ENCODE assay signal across 10 cellular contexts in the genomic region with DNA sequence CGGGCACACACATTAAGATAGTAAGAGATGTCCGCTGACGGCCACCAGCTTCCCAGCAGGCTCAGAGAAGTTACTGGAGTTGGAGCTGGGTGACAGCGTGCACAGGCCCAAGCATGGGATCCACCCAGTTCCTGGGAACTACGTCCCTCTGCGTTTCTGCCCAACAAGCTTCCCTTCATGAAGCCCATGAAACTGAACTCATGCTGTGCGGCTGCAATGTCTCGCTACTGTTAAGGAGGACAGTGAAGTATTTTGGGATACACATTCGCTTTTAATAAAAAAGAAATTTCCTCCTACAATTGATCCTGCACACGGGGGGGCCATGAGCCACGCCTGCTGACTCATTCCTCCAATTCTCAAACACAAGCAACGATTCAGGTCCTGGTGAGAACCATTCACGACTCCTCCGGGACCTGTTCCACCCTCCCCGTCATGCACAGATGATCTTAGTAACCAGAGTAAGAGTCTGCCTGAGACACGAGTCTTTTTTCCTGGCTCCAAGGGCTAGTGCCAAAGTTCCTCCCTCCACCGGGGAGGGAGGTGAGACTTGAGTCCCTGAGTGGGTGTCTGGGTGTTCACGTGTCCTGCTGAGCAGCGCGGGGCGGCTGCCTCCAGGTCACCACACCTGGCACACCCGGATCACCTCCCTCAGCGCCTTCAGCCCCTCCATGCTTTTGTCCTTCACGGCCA. TPM values are rescaled to one million over a fixed set of nuclear protein-coding genes. Genes with fewer than 3 reads are reported as not detected.
DNase-seq lines count a peak whose midpoint lies in the region; ATAC-seq, FAIRE-seq and TF ChIP-seq lines count a peak whose summit lies in the region.
"Had no signal": no experiment of that assay in that cellular context is flagged by ENCODE, and none has a peak within 500 bp of the region (broad histone marks: within the 10 kb centered on the region; RNA-seq: fewer than 3 reads in every experiment).

No MANE protein-coding gene starts in this region.

- peaks cover 89% of the 10 kb centered on the region for H3K4me1 ChIP-seq in BLaER1
- peaks cover 14% of the 10 kb centered on the region for H3K4me1 ChIP-seq in HUES64 (ENCODE audit: insufficient read depth, low read length)
- peaks cover 3 to 16% of the 10 kb centered on the region in 2 donors for H3K4me1 ChIP-seq in naive thymus-derived CD4-positive, alpha-beta T cell (ENCODE audit: control insufficient read depth in 2 of 2, insufficient read depth in 2 of 2, low read length in 2 of 2)
- H3K4me1 ChIP-seq in spleen = peaks cover 15 to 43% (median 36%) of the 10 kb centered on the region in 6 donors

- no peak for FAIRE-seq in bronchial epithelial cell (lab: Jason Lieb, UNC)
- FAIRE-seq: GM18507 had no signal

- H3K4me3 Mint-ChIP-seq in naive thymus-derived CD4-positive, alpha-beta T cell = peak overlapping the region in 4 of 10 donors; percentile 4 to 74 (median 37)

- CTCF ChIA-PET in naive thymus-derived CD4-positive, alpha-beta T cell (lab: Charles Lee) = interaction anchor here (0.6 kb wide), 1 partner anchor 58 kb away, joined by 3 read pairs; no protein-coding TSS in a partner anchor

- no peak for ATAC-seq in naive thymus-derived CD4-positive, alpha-beta T cell
- no peak for ATAC-seq in GM21825 (IDR thresholded peaks at IDR 0.05; ENCODE audit: unreplicated experiment)
- no peak for ATAC-seq in GM18861 (IDR thresholded peaks at IDR 0.05; ENCODE audit: unreplicated experiment)
- no peak for ATAC-seq in GM18873 (IDR thresholded peaks at IDR 0.05; ENCODE audit: low FRiP score, unreplicated experiment)

- no peak for TF ChIP-seq POLR2A in spleen (IDR thresholded peaks at IDR 0.05)

- WGBS in HUES64 = 36% methylated on average over 24 of the region's 24 CpGs
- WGBS in spleen, 5 donors = 81 to 90% (median 84%) methylated on average over 24 of the region's 24 CpGs

- no peaks in the 10 kb centered on the region for H3K9me3 Mint-ChIP-seq in naive thymus-derived CD4-positive, alpha-beta T cell
- H3K9me3 Mint-ChIP-seq: IgD-negative memory B cell had no signal

- H3K9ac ChIP-seq in BLaER1 (peak overlapping the region; percentile 42; the same call in 1 of the 2 replicates), HUES64 (ENCODE audit: low read depth, low read length) (peak overlapping the region; percentile 17; the same call in 1 of the 2 replicates)

- peak overlapping the region; percentile 87 for H3K4me2 ChIP-seq in BLaER1

- peaks cover 11 to 26% (median 20%) of the 10 kb centered on the region in 7 donors for H3K4me1 Mint-ChIP-seq in naive thymus-derived CD4-positive, alpha-beta T cell

- POLR2A ChIA-PET in naive thymus-derived CD4-positive, alpha-beta T cell (lab: Charles Lee) = no interaction called here

- TF ChIP-seq CTCF in bronchial epithelial cell (IDR thresholded peaks at IDR 0.05; ENCODE audit: insufficient read depth, low read length, severe bottlenecking) (no peak), spleen (IDR thresholded peaks at IDR 0.05 in 8 of 11, conservative IDR thresholded peaks at IDR 0.05 in 3 of 11) (no peak)

- H4K20me1 ChIP-seq in BLaER1 = no peaks in the 10 kb centered on the region

- H3K4me3 ChIP-seq in BLaER1 = peak overlapping the region; percentile 36; the same call in 1 of the 2 replicates
- no peak overlapping the region for H3K4me3 ChIP-seq in HUES64 (ENCODE audit: low read length)
- H3K4me3 ChIP-seq in bronchial epithelial cell (ENCODE audit: low read depth, low read length) = no peak overlapping the region
- H3K4me3 ChIP-seq in naive thymus-derived CD4-positive, alpha-beta T cell (ENCODE audit: low read length) = no peak overlapping the region
- no peak overlapping the region for H3K4me3 ChIP-seq in spleen

- H3K27me3 ChIP-seq in BLaER1 (no peaks in the 10 kb centered on the region), HUES64 (ENCODE audit: insufficient read depth, low read length) (no peaks in the 10 kb centered on the region), bronchial epithelial cell (ENCODE audit: control insufficient read depth, insufficient read depth, low read length) (no peaks in the 10 kb centered on the region), spleen (replicated peaks in 1 of 7) (no peaks in the 10 kb centered on the region)
- no peaks in the 10 kb centered on the region for H3K27me3 ChIP-seq in naive thymus-derived CD4-positive, alpha-beta T cell (ENCODE audit: control insufficient read depth in 2 of 2, insufficient read depth in 2 of 2, low read length in 2 of 2)

- peak; percentile 56 for DNase-seq in bronchial epithelial cell (ENCODE audit: low read depth)
- no peak for DNase-seq in naive thymus-derived CD4-positive, alpha-beta T cell
- DNase-seq in spleen = no peak

- intact Hi-C loops in naive thymus-derived CD4-positive, alpha-beta T cell (cut with micrococcal nuclease) = no loop called here
- intact Hi-C loops in spleen (cut with DNase I; ENCODE audit: low total_unique reads) = no loop called here

- no peaks in the 10 kb centered on the region for H3K27me3 Mint-ChIP-seq in naive thymus-derived CD4-positive, alpha-beta T cell
- H3K27me3 Mint-ChIP-seq: IgD-negative memory B cell had no signal

- 0 out of 2 replicates have a peak, but pooled peaks cover 4% of the 10 kb centered on the region for H3K36me3 ChIP-seq in BLaER1
- peaks cover 5% of the 10 kb centered on the region for H3K36me3 ChIP-seq in HUES64 (ENCODE audit: insufficient read depth, low read length)
- peaks cover 2% of the 10 kb centered on the region for H3K36me3 ChIP-seq in bronchial epithelial cell (ENCODE audit: control insufficient read depth, insufficient read depth, low read length)
- peaks cover 0 to 30% (median 0%) of the 10 kb centered on the region in 3 experiments for H3K36me3 ChIP-seq in naive thymus-derived CD4-positive, alpha-beta T cell (ENCODE audit: control insufficient read depth in 2 of 3, insufficient read depth in 3 of 3, low read length in 3 of 3)
- peaks cover 0 to 39% (median 24%) of the 10 kb centered on the region in 6 donors for H3K36me3 ChIP-seq in spleen

- H3K27ac ChIP-seq in BLaER1 (peak overlapping the region; percentile 33; the same call in 1 of the 2 replicates), HUES64 (ENCODE audit: low read depth, low read length) (peak overlapping the region; percentile 79), spleen (no peak overlapping the region)
- H3K27ac ChIP-seq in naive thymus-derived CD4-positive, alpha-beta T cell (ENCODE audit: low read depth, low read length) = no peak overlapping the region

- peaks cover 0 to 14% (median 0%) of the 10 kb centered on the region in 5 donors for H3K36me3 Mint-ChIP-seq in naive thymus-derived CD4-positive, alpha-beta T cell
- H3K36me3 Mint-ChIP-seq: IgD-negative memory B cell had no signal

- H3K27ac Mint-ChIP-seq in naive thymus-derived CD4-positive, alpha-beta T cell = peak overlapping the region in 5 of 9 donors; percentile 4 to 51 (median 31)

- H3K9me3 ChIP-seq in BLaER1 = no peaks in the 10 kb centered on the region
- H3K9me3 ChIP-seq in HUES64 (ENCODE audit: insufficient read depth, low read depth, low read length) = no peaks in the 10 kb centered on the region
- H3K9me3 ChIP-seq in naive thymus-derived CD4-positive, alpha-beta T cell (ENCODE audit: control insufficient read depth in 2 of 3, low read length in 3 of 3) = no peaks in the 10 kb centered on the region
- H3K9me3 ChIP-seq in spleen = no peaks in the 10 kb centered on the region

RNA-seq across cellular contexts. Expression of a gene that starts 2.6 kb away (rescaled TPM):
- 39.5 TPM for polyA plus RNA-seq in HUES64 (2013, experiment 1 of 2)
- 35.7 TPM for polyA plus RNA-seq in HUES64 (2013, experiment 2 of 2)
- total RNA-seq in bronchial epithelial cell (50.8 and 55.2 TPM in 2 replicates), spleen (10 to 100 TPM; 18.2 to 41.1 (median 23.0) TPM)
- 10 to 100 TPM; 12.1 to 31.8 (median 23.2) TPM for total RNA-seq in naive thymus-derived CD4-positive, alpha-beta T cell
- 10 to 100 TPM; 57.2 to 57.9 TPM for polyA plus RNA-seq in naive thymus-derived CD4-positive, alpha-beta T cell
- polyA plus RNA-seq in spleen = 10 to 100 TPM; 84.5 to 89.9 (median 86.7) TPM

RNA-seq across cellular contexts. Expression of a gene that starts 11.2 kb away (rescaled TPM):
- polyA plus RNA-seq in HUES64 (2013, experiment 1 of 2) = 0.85 TPM
- 0.89 TPM for polyA plus RNA-seq in HUES64 (2013, experiment 2 of 2)
- total RNA-seq in bronchial epithelial cell (9.0 and 43.8 TPM in 2 replicates), spleen (under 1 TPM in 3 of 7 donors, not detected in 4; 0.17 to 0.39 (median 0.28) TPM)
- under 1 TPM in 1 of 5 experiments, not detected in 4; 0.05 TPM for total RNA-seq in naive thymus-derived CD4-positive, alpha-beta T cell
- under 1 TPM in 1 of 2 donors, not detected in 1; 0.06 TPM for polyA plus RNA-seq in naive thymus-derived CD4-positive, alpha-beta T cell
- under 1 TPM; 0.09 to 0.26 (median 0.15) TPM for polyA plus RNA-seq in spleen

RNA-seq across cellular contexts. Expression of a gene that starts 36.7 kb away (rescaled TPM):
- 5.4 TPM for polyA plus RNA-seq in HUES64 (2013, experiment 1 of 2)
- 5.5 TPM for polyA plus RNA-seq in HUES64 (2013, experiment 2 of 2)
- total RNA-seq in bronchial epithelial cell (21.8 and 28.7 TPM in 2 replicates), spleen (10 to 100 TPM; 11.2 to 36.6 (median 27.0) TPM)
- 10 to 100 TPM; 28.5 to 90.1 (median 54.2) TPM for total RNA-seq in naive thymus-derived CD4-positive, alpha-beta T cell
- polyA plus RNA-seq in naive thymus-derived CD4-positive, alpha-beta T cell = under 1 TPM; 0.38 to 0.46 TPM
- 10 to 100 TPM in 2 of 3 donors, 1 to 10 TPM in 1; 8.9 to 30.4 (median 10.3) TPM for polyA plus RNA-seq in spleen

Comparison
In these comparisons a context has a peak if more than half of its experiments do, and no peak if none do; other contexts are left out.
1. H3K27ac ChIP-seq: peak in BLaER1 (single experiment) and HUES64 (single experiment); none in naive thymus-derived CD4-positive, alpha-beta T cell (single experiment) and spleen (0 of 8).